8 cellular contexts compared by ENCODE assay signal in genomic region chr10:122307669-122308486, GRCh38. TPM values are rescaled to one million over a fixed set of nuclear protein-coding genes. Genes with fewer than 3 reads are reported as not detected.
DNase-seq lines count a peak whose midpoint lies in the region; ATAC-seq, FAIRE-seq and TF ChIP-seq lines count a peak whose summit lies in the region.

No MANE protein-coding gene starts in this region.

- no peak for DNase-seq in GM12891 (ENCODE audit: insufficient read length, low spot score)
- DNase-seq in K562 (ENCODE audit: extremely low read depth in 1 of 4, low spot score in 3 of 4) = peak in 2 of 4 experiments; percentile 9 to 13
- DNase-seq in kidney glomerular epithelial cell (lab: John Stamatoyannopoulos, UW) = peak; percentile 96
- no peak for DNase-seq in effector memory CD8-positive, alpha-beta T cell
- no peak for DNase-seq in cerebellum (ENCODE audit: low spot score)
- no peak for DNase-seq in endothelial cell (ENCODE audit: low spot score)

- H3K27ac ChIP-seq in K562 (ENCODE audit: extremely low read depth, low read depth, low read length) = peak overlapping the region; percentile 40; the same call in 1 of the 3 replicates
- peak overlapping the region; percentile 25 for H3K27ac ChIP-seq in thymus (ENCODE audit: low read depth)

- H3K27ac Mint-ChIP-seq in effector memory CD8-positive, alpha-beta T cell = no peak overlapping the region
- H3K27ac Mint-ChIP-seq in endothelial cell (ENCODE audit: unreplicated experiment) = no peak overlapping the region

- TF ChIP-seq CTCF in K562 (IDR thresholded peaks at IDR 0.05 in 2 of 3, conservative IDR thresholded peaks at IDR 0.05 in 1 of 3; ENCODE audit: insufficient read depth in 2 of 3, low read depth in 1 of 3, low read length in 3 of 3) = no peak
- no peak for TF ChIP-seq CTCF in endothelial cell (IDR thresholded peaks at IDR 0.05; ENCODE audit: unreplicated experiment)

- POLR2A ChIA-PET in K562 (lab: Yijun Ruan, JAX) = no interaction called here

- CTCF ChIA-PET in K562 (lab: Yijun Ruan, JAX; ENCODE audit: low intra/inter-chr PET ratio) = no interaction called here

- H3K9me3 ChIP-seq in K562 (replicated peaks; ENCODE audit: control insufficient read depth, insufficient read depth, low read depth, low read length) (no peaks in the 10 kb centered on the region), thymus (ENCODE audit: control insufficient read depth) (no peaks in the 10 kb centered on the region)

- no peaks in the 10 kb centered on the region for H3K79me2 ChIP-seq in K562 (ENCODE audit: control insufficient read depth, insufficient read depth, low read length)

- H3K4me2 ChIP-seq in K562 (ENCODE audit: insufficient read depth, low read length) = 0 out of 2 replicates have a peak overlapping the region, but pooled peaks have one; percentile 32

- no peak overlapping the region for H3K4me3 ChIP-seq in K562
- no peak overlapping the region for H3K4me3 ChIP-seq in thymus (ENCODE audit: low read length)

- no peak overlapping the region for H3K9ac ChIP-seq in K562 (ENCODE audit: insufficient read depth in 1 of 2, low read depth in 2 of 2, low read length in 2 of 2)

- WGBS in K562 (ENCODE audit: insufficient coverage, low coverage, missing lambda C conversion rate) = under 1% methylated on average over 13 of the region's 15 CpGs
- WGBS in thymus = 65% methylated on average over 15 of the region's 15 CpGs

- BruUV-seq in K562 (replicated peaks; lab: Mats Ljungman, UMichigan) = no TSS peak

- peaks cover 0 to 5% of the 10 kb centered on the region in 2 donors for H3K9me3 Mint-ChIP-seq in effector memory CD8-positive, alpha-beta T cell
- no peaks in the 10 kb centered on the region for H3K9me3 Mint-ChIP-seq in endothelial cell (ENCODE audit: unreplicated experiment)

- H3K27me3 Mint-ChIP-seq in effector memory CD8-positive, alpha-beta T cell = peaks cover 29 to 33% of the 10 kb centered on the region in 2 donors
- H3K27me3 Mint-ChIP-seq in endothelial cell (ENCODE audit: unreplicated experiment) = peaks cover 3% of the 10 kb centered on the region

- no peak for TF ChIP-seq RAD21 in K562 (CRISPR knock-in tag; conservative IDR thresholded peaks at IDR 0.05 in 1 of 2, IDR thresholded peaks at IDR 0.05 in 1 of 2)

- H3K36me3 ChIP-seq in K562 (ENCODE audit: control insufficient read depth, insufficient read depth, low read length) (no peaks in the 10 kb centered on the region), thymus (ENCODE audit: control insufficient read depth, insufficient read depth) (no peaks in the 10 kb centered on the region)

- H3K27me3 ChIP-seq in K562 (ENCODE audit: control insufficient read depth in 2 of 2, insufficient read depth in 2 of 2, low read length in 2 of 2) (no peaks in the 10 kb centered on the region), thymus (ENCODE audit: control insufficient read depth, insufficient read depth) (no peaks in the 10 kb centered on the region)

- ATAC-seq in HG03442 (IDR thresholded peaks at IDR 0.05; ENCODE audit: unreplicated experiment) (peak; percentile 78), K562 (no peak)
- no peak for ATAC-seq in effector memory CD8-positive, alpha-beta T cell (replicated peaks)

- peak; percentile 45 for FAIRE-seq in GM12891 (lab: Jason Lieb, UNC)
- no peak for FAIRE-seq in K562 (lab: Jason Lieb, UNC)

- no peaks in the 10 kb centered on the region for H3K4me1 Mint-ChIP-seq in effector memory CD8-positive, alpha-beta T cell (ENCODE audit: low read depth in 2 of 2)
- peaks cover 4% of the 10 kb centered on the region for H3K4me1 Mint-ChIP-seq in endothelial cell (ENCODE audit: unreplicated experiment)

- H3K9me1 ChIP-seq in K562 (ENCODE audit: control insufficient read depth, insufficient read depth, low read length) = no peaks in the 10 kb centered on the region

- no peaks in the 10 kb centered on the region for H3K36me3 Mint-ChIP-seq in effector memory CD8-positive, alpha-beta T cell (ENCODE audit: insufficient read depth)
- H3K36me3 Mint-ChIP-seq in endothelial cell (ENCODE audit: low read depth, unreplicated experiment) = no peaks in the 10 kb centered on the region

- no peaks in the 10 kb centered on the region for H4K20me1 ChIP-seq in K562 (replicated peaks; ENCODE audit: control insufficient read depth, insufficient read depth, low read length)

- no peak overlapping the region for H3K4me3 Mint-ChIP-seq in effector memory CD8-positive, alpha-beta T cell
- H3K4me3 Mint-ChIP-seq in endothelial cell (ENCODE audit: unreplicated experiment) = no peak overlapping the region

- H3K4me1 ChIP-seq in K562 (replicated peaks in 1 of 2; ENCODE audit: control insufficient read depth in 2 of 2, insufficient read depth in 2 of 2, low read length in 2 of 2) (peaks cover 0 to 3% of the 10 kb centered on the region in 2 experiments; a peak in 2 of 5 replicates), thymus (ENCODE audit: control insufficient read depth, insufficient read depth, low read length) (no peaks in the 10 kb centered on the region)

- intact Hi-C loops in K562 (cut with micrococcal nuclease) = no loop called here

- TF ChIP-seq POLR2A in GM12891 (IDR thresholded peaks at IDR 0.05; ENCODE audit: low read depth, low read length) (no peak), K562 (conservative IDR thresholded peaks at IDR 0.05) (no peak)

- TF ChIP-seq EP300 in K562 (IDR thresholded peaks at IDR 0.05; ENCODE audit: low read length) = no peak

- H2AFZ ChIP-seq in K562 (ENCODE audit: low read depth, low read length) = no peak overlapping the region

- in situ Hi-C loops in K562 (cut with MboI) = loop anchor here (5.0 kb wide), 1 partner anchor 124 kb away; no protein-coding TSS in a partner anchor

TF ChIP-seq in GM12891, 5 proteins besides CTCF, POLR2A, EP300 and RAD21:
- TF ChIP-seq POU2F2 (IDR thresholded peaks at IDR 0.05; ENCODE audit: low read depth, low read length) (0 out of 2 replicates have a peak, but pooled peaks have one; percentile 38), TAF1 (IDR thresholded peaks at IDR 0.05; ENCODE audit: low read depth, low read length) (no peak), SPI1 (IDR thresholded peaks at IDR 0.05; ENCODE audit: low read depth, low read length) (peak; percentile 96), POLR2AphosphoS5 (IDR thresholded peaks at IDR 0.05; ENCODE audit: low read depth, low read length) (no peak), PAX5 (IDR thresholded peaks at IDR 0.05; ENCODE audit: insufficient read depth, low read length, severe bottlenecking) (peak; percentile 42)

TF ChIP-seq in K562, 482 proteins besides CTCF, POLR2A, EP300 and RAD21 (continues in another document):
- TF ChIP-seq ZKSCAN8 (CRISPR knock-in tag; IDR thresholded peaks at IDR 0.05) (0 out of 2 replicates have a peak, but pooled peaks have one; percentile 49), ATF3 (IDR thresholded peaks at IDR 0.05) (peak; percentile 69), ATF3 (CRISPR knock-in tag; conservative IDR thresholded peaks at IDR 0.05) (peak; percentile 94), ZNF408 (CRISPR knock-in tag; IDR thresholded peaks at IDR 0.05; ENCODE audit: low read depth) (no peak), FOSL1 (tag; conservative IDR thresholded peaks at IDR 0.05) (peak; percentile 99), SPI1 (IDR thresholded peaks at IDR 0.05; ENCODE audit: borderline replicate concordance, low read depth, low read length) (peak; percentile 54; the same call in 1 of the 2 replicates), JUN (IDR thresholded peaks at IDR 0.05; ENCODE audit: borderline replicate concordance, low read depth, low read length) (peak; percentile 40; the same call in 1 of the 2 replicates), JUN (CRISPR knock-in tag; IDR thresholded peaks at IDR 0.05; ENCODE audit: borderline replicate concordance) (no peak), ZFX (CRISPR knock-in tag; IDR thresholded peaks at IDR 0.05) (peak; percentile 22; the same call in 1 of the 2 replicates), KLF13 (tag; IDR thresholded peaks at IDR 0.05; ENCODE audit: borderline replicate concordance, low read depth) (no peak), JUND (IDR thresholded peaks at IDR 0.05; ENCODE audit: borderline replicate concordance, low read depth, low read length) (peak; percentile 55; the same call in 1 of the 2 replicates), JUND (tag; IDR thresholded peaks at IDR 0.05; ENCODE audit: borderline replicate concordance, low read depth, low read length) (peak; percentile 81; the same call in 2 of the 3 replicates), MEF2D (tag; conservative IDR thresholded peaks at IDR 0.05; ENCODE audit: low read depth) (peak; percentile 59; the same call in 1 of the 2 replicates)

RNA-seq across cellular contexts. Expression of gene BTBD16, which starts 36.8 kb away (rescaled TPM):
- 0.21 TPM for polyA plus RNA-seq in GM12891 (2012; ENCODE audit: low read depth, missing spikeins)
- not detected in 2 replicates for total RNA-seq in K562 (2011; cell fraction: chromatin; rRNA removed; ENCODE audit: low replicate concordance)
- not detected in 2 replicates for total RNA-seq in K562 (2011; cell fraction: nucleolus; rRNA removed)
- total RNA-seq in K562 (2011; cell fraction: nucleoplasm; rRNA removed) = not detected in 2 replicates
- total RNA-seq in K562 (2014; rRNA removed) = not detected in 2 replicates
- not detected in 2 replicates for total RNA-seq in K562 (2014; rRNA removed; fragmentation: Illumina TruSeq; extraction: Trizol)
- total RNA-seq in K562 (2015; rRNA removed; fragmentation: Illumina TruSeq; extraction: Trizol) = not detected in 2 replicates
- not detected in 2 replicates for total RNA-seq in K562 (2021)
- 0.11 TPM in 1 of 2 replicates, not detected in the other for polyA plus RNA-seq in K562 (2011; rRNA removed)
- 0.03 TPM in 1 of 2 replicates, not detected in the other for polyA plus RNA-seq in K562 (2011; cell fraction: cytosol; rRNA removed)
- polyA plus RNA-seq in K562 (2011; cell fraction: nucleus; rRNA removed) = 0.13 TPM in 1 of 2 replicates, not detected in the other
- not detected in 2 replicates for polyA plus RNA-seq in K562 (2012)
- polyA plus RNA-seq in K562 (2014; fragmentation: Illumina TruSeq; extraction: Trizol) = not detected in 2 replicates
- polyA plus RNA-seq in K562 (2014; fragmentation: Nextera tagmentation; extraction: Ambion mirVana) = not detected
- polyA plus RNA-seq in K562 (2014; rRNA removed) = not detected in 2 replicates
- polyA minus RNA-seq in K562 (2011; rRNA and poly(A)+ RNA removed) = not detected in 2 replicates
- polyA minus RNA-seq in K562 (2011; cell fraction: cytosol; rRNA and poly(A)+ RNA removed) = not detected in 2 replicates
- not detected in 2 replicates for polyA minus RNA-seq in K562 (2011; cell fraction: nucleus; rRNA and poly(A)+ RNA removed)
- 1.2 TPM for polyA plus RNA-seq in thymus
- not detected for total RNA-seq in cerebellum
- total RNA-seq in endothelial cell (ENCODE audit: unreplicated experiment) = 0.23 TPM
